8 cellular contexts compared by ENCODE assay signal in genomic region chr21:36964832-36965719, GRCh38. TPM values are rescaled to one million over a fixed set of nuclear protein-coding genes. Genes with fewer than 3 reads are reported as not detected.
DNase-seq lines count a peak whose midpoint lies in the region; ATAC-seq, FAIRE-seq and TF ChIP-seq lines count a peak whose summit lies in the region.
"Had no signal": no experiment of that assay in that cellular context is flagged by ENCODE, and none has a peak within 500 bp of the region (broad histone marks: within the 10 kb centered on the region; RNA-seq: fewer than 3 reads in every experiment).

No MANE protein-coding gene starts in this region.

- H4K20me1 ChIP-seq in GM23248 (ENCODE audit: insufficient read depth) (no peaks in the 10 kb centered on the region), OCI-LY3 (ENCODE audit: insufficient read depth, low read length) (no peaks in the 10 kb centered on the region)

- in situ Hi-C loops in GM23248 (cut with MboI) = no loop called here

- H3K4me1 ChIP-seq in GM23248 (ENCODE audit: insufficient read depth) (peaks cover 7% of the 10 kb centered on the region; the same call in 1 of the 2 replicates), OCI-LY3 (ENCODE audit: low read length) (peaks cover 12% of the 10 kb centered on the region), pancreas (no peaks in the 10 kb centered on the region)

- peak overlapping the region; percentile 80 for H3K4me2 ChIP-seq in GM23248 (ENCODE audit: unreplicated experiment)
- peak overlapping the region; percentile 89 for H3K4me2 ChIP-seq in OCI-LY3 (ENCODE audit: low read length)

- intact Hi-C loops in dorsolateral prefrontal cortex (cut with DNase I) = no loop called here
- intact Hi-C loops in pancreas (cut with DNase I) = no loop called here

- H2AFZ ChIP-seq in GM23248 (peak overlapping the region; percentile 85; the same call in 1 of the 2 replicates), OCI-LY3 (ENCODE audit: low read depth, low read length) (no peak overlapping the region)

- WGBS in GM23248 (ENCODE audit: low coverage in 1 of 2, low lambda C conversion rate in 2 of 2, missing lambda C conversion rate in 2 of 2), 2 experiments = 73 to 80% methylated on average over 8 of the region's 8 CpGs
- 51 to 52% methylated on average over 8 of the region's 8 CpGs for WGBS in pancreas, 2 donors

- H3K9ac ChIP-seq in GM23248 (peak overlapping the region; percentile 86), OCI-LY3 (ENCODE audit: low read length) (peak overlapping the region; percentile 93)

- no peak for ATAC-seq in pancreas
- ATAC-seq in HG03095 (IDR thresholded peaks at IDR 0.05; ENCODE audit: unreplicated experiment) = no peak

- no peaks in the 10 kb centered on the region for H3K27me3 ChIP-seq in GM23248 (replicated peaks; ENCODE audit: insufficient read depth)
- H3K27me3 ChIP-seq in OCI-LY3 (ENCODE audit: low read depth, low read length) = no peaks in the 10 kb centered on the region
- no peaks in the 10 kb centered on the region for H3K27me3 ChIP-seq in dorsolateral prefrontal cortex
- H3K27me3 ChIP-seq in pancreas = no peaks in the 10 kb centered on the region

- H3K9me3 ChIP-seq in GM23248 (ENCODE audit: low read depth) (no peaks in the 10 kb centered on the region), OCI-LY3 (ENCODE audit: insufficient read depth, low read length) (no peaks in the 10 kb centered on the region), pancreas (no peaks in the 10 kb centered on the region)

- TF ChIP-seq CTCF in OCI-LY3 (IDR thresholded peaks at IDR 0.05; ENCODE audit: low read depth, low read length) (no peak), dorsolateral prefrontal cortex (IDR thresholded peaks at IDR 0.05 in 54 of 56, conservative IDR thresholded peaks at IDR 0.05 in 2 of 56; ENCODE audit: low read depth in 1 of 56, partially characterized antibody in 56 of 56) (no peak), pancreas (IDR thresholded peaks at IDR 0.05) (no peak)

- DNase-seq in GM23248 (no peak), dorsolateral prefrontal cortex (no peak), pancreas (no peak), NCI-H748 treated with DMSO at 0.1 percent for 48 hours (lab: John Stamatoyannopoulos, UW) (no peak), NOMO-1 treated with DMSO at 0.1 percent for 48 hours (lab: John Stamatoyannopoulos, UW; ENCODE audit: unreplicated experiment) (no peak)

- no peak for FAIRE-seq in pancreas (lab: Jason Lieb, UNC)

- no peaks in the 10 kb centered on the region for H3K9me2 ChIP-seq in GM23248 (ENCODE audit: insufficient read depth)

- peaks cover 4% of the 10 kb centered on the region; the same call in 1 of the 2 replicates for H3K36me3 ChIP-seq in GM23248 (ENCODE audit: low read depth)
- no peaks in the 10 kb centered on the region for H3K36me3 ChIP-seq in OCI-LY3 (replicated peaks; ENCODE audit: low read depth, low read length)
- H3K36me3 ChIP-seq in pancreas = no peaks in the 10 kb centered on the region

- H3F3A ChIP-seq in GM23248 (ENCODE audit: insufficient read depth) = no peaks in the 10 kb centered on the region

- H3K27ac ChIP-seq in GM23248 (no peak overlapping the region), OCI-LY3 (ENCODE audit: low read length) (no peak overlapping the region), dorsolateral prefrontal cortex (peak overlapping the region in 3 of 59 donors; percentile 84 to 89 (median 84)), pancreas (peak overlapping the region in 1 of 4 donors; percentile 84)

- H3K4me3 ChIP-seq in GM23248 = peak overlapping the region; percentile 89
- peak overlapping the region; percentile 96 for H3K4me3 ChIP-seq in OCI-LY3 (ENCODE audit: low read length)
- H3K4me3 ChIP-seq in dorsolateral prefrontal cortex = peak overlapping the region in 35 of 59 donors; percentile 69 to 89 (median 80)
- peak overlapping the region in 3 of 4 donors; percentile 79 to 90 (median 81) for H3K4me3 ChIP-seq in pancreas

- H3K79me2 ChIP-seq in GM23248 (ENCODE audit: insufficient read depth) = peaks cover 22% of the 10 kb centered on the region
- H3K79me2 ChIP-seq in OCI-LY3 (ENCODE audit: low read length) = no peaks in the 10 kb centered on the region

RNA-seq across cellular contexts. Expression of gene HLCS, which starts 1.4 kb away (rescaled TPM):
- total RNA-seq in GM23248 (2014; rRNA removed; shearing (Covaris generic)) = 33.4 and 42.5 TPM in 2 replicates
- polyA plus RNA-seq in GM23248 (2016; fragmentation: Nextera tagmentation; extraction: Ambion mirVana) = 21.4 and 21.9 TPM in 2 replicates
- 10 to 100 TPM; 18.7 to 38.4 (median 25.9) TPM for total RNA-seq in dorsolateral prefrontal cortex
- 10 to 100 TPM; 10.4 to 14.0 (median 13.1) TPM for total RNA-seq in pancreas
- polyA plus RNA-seq in pancreas = 1 to 10 TPM; 5.5 to 6.0 TPM

RNA-seq across cellular contexts. Expression of gene RIPPLY3, which starts 41.4 kb away (rescaled TPM):
- total RNA-seq in GM23248 (2014; rRNA removed; shearing (Covaris generic)) = not detected in 2 replicates
- polyA plus RNA-seq in GM23248 (2016; fragmentation: Nextera tagmentation; extraction: Ambion mirVana) = not detected in 2 replicates
- under 1 TPM in 5 of 120 experiments, not detected in 115; 0.24 to 0.38 (median 0.25) TPM for total RNA-seq in dorsolateral prefrontal cortex
- total RNA-seq in pancreas = under 1 TPM in 1 of 6 donors, not detected in 5; 0.09 TPM
- polyA plus RNA-seq in pancreas = under 1 TPM; 0.11 to 0.26 TPM
- total RNA-seq: glomerular endothelial cell had no signal
